Comparison of ENCODE assay signal across 14 cellular contexts in genomic region chr2:128300621-128301020, GRCh38. TPM values are rescaled to one million over a fixed set of nuclear protein-coding genes. Genes with fewer than 3 reads are reported as not detected.
DNase-seq lines count a peak whose midpoint lies in the region; ATAC-seq and TF ChIP-seq lines count a peak whose summit lies in the region.
"Had no signal": no experiment of that assay in that cellular context is flagged by ENCODE, and none has a peak within 500 bp of the region (broad histone marks: within the 10 kb centered on the region; RNA-seq: fewer than 3 reads in every experiment).

No MANE protein-coding gene starts in this region.

- no peaks in the 10 kb centered on the region for H3K36me3 ChIP-seq in left ventricle myocardium inferior
- no peaks in the 10 kb centered on the region for H3K36me3 ChIP-seq in adrenal gland (replicated peaks in 1 of 2)
- no peaks in the 10 kb centered on the region for H3K36me3 ChIP-seq in muscle layer of colon (ENCODE audit: insufficient read depth, low read length)
- no peaks in the 10 kb centered on the region for H3K36me3 ChIP-seq in transverse colon
- no peaks in the 10 kb centered on the region for H3K36me3 ChIP-seq in upper lobe of right lung

- in situ Hi-C loops in transverse colon (cut with MboI; ENCODE audit: low pct_ligation_motif_present in 1 of 4, low pct_unique_long_range_greater_than_20kb in 1 of 4, low sequenced_read_pairs in 3 of 4), result no loop called here

- TF ChIP-seq POLR2A in adrenal gland (IDR thresholded peaks at IDR 0.05), result no peak
- TF ChIP-seq POLR2A in transverse colon (IDR thresholded peaks at IDR 0.05), result no peak

- ATAC-seq in left ventricle myocardium superior (no peak), upper lobe of right lung (no peak)

- H3K27me3 ChIP-seq in left ventricle myocardium inferior (ENCODE audit: low read depth) (no peaks in the 10 kb centered on the region), adrenal gland (no peaks in the 10 kb centered on the region), muscle layer of colon (ENCODE audit: control insufficient read depth in 1 of 2, insufficient read depth in 2 of 2, low read length in 2 of 2) (no peaks in the 10 kb centered on the region), transverse colon (no peaks in the 10 kb centered on the region), upper lobe of right lung (no peaks in the 10 kb centered on the region)

- no peak for TF ChIP-seq EP300 in transverse colon (IDR thresholded peaks at IDR 0.05; ENCODE audit: low read depth)

- TF ChIP-seq CTCF in left ventricle myocardium inferior (IDR thresholded peaks at IDR 0.05; ENCODE audit: borderline replicate concordance), result no peak
- TF ChIP-seq CTCF in adrenal gland (IDR thresholded peaks at IDR 0.05), result no peak
- no peak for TF ChIP-seq CTCF in transverse colon (IDR thresholded peaks at IDR 0.05)
- TF ChIP-seq CTCF in upper lobe of right lung (IDR thresholded peaks at IDR 0.05), result no peak

- H3K4me1 ChIP-seq in left ventricle myocardium inferior (peaks cover 47% of the 10 kb centered on the region), adrenal gland (replicated peaks in 1 of 2) (peaks cover 60 to 63% of the 10 kb centered on the region in 2 donors), muscle layer of colon (ENCODE audit: insufficient read depth, low read length) (peaks cover 57% of the 10 kb centered on the region), transverse colon (peaks cover 26 to 39% (median 31%) of the 10 kb centered on the region in 4 donors), upper lobe of right lung (peaks cover 11% of the 10 kb centered on the region)

- H3K9ac ChIP-seq in muscle layer of colon (ENCODE audit: low read length), result peak overlapping the region; percentile 19
- H3K9ac ChIP-seq: parathyroid adenoma had no signal

- intact Hi-C loops in left ventricle myocardium superior (cut with micrococcal nuclease) (no loop called here), left ventricle myocardium inferior (cut with micrococcal nuclease) (no loop called here), adrenal gland (cut with DNase I) (loop anchor here in 1 of 2 donors (5.0 kb wide), 1 partner anchor 113 kb away; no protein-coding TSS in a partner anchor), transverse colon (cut with DNase I; ENCODE audit: low total_unique reads) (no loop called here), upper lobe of right lung (cut with DNase I) (no loop called here)

- H3K4me3 ChIP-seq in left ventricle myocardium inferior, result no peak overlapping the region
- no peak overlapping the region for H3K4me3 ChIP-seq in adrenal gland
- no peak overlapping the region for H3K4me3 ChIP-seq in muscle layer of colon (ENCODE audit: low read depth in 1 of 2, low read length in 2 of 2)
- H3K4me3 ChIP-seq in transverse colon, result no peak overlapping the region
- no peak overlapping the region for H3K4me3 ChIP-seq in upper lobe of right lung

- DNase-seq in left ventricle myocardium superior (peak; percentile 18), left ventricle myocardium inferior (no peak), adrenal gland (no peak), transverse colon (no peak), upper lobe of right lung (no peak), dermis blood vessel endothelial cell (no peak)
- DNase-seq in stimulated activated CD4-positive, alpha-beta T cell treated with anti-CD3 and anti-CD28 coated beads, Interleukin-2, amount 100 ng/mL, for 24 hours, result no peak
- DNase-seq: activated CD4-positive, alpha-beta T cell treated with anti-CD3 and anti-CD28 coated beads for 1 hour; activated naive CD4-positive, alpha-beta T cell treated with anti-CD3 and anti-CD28 coated beads for 36 hours; Caco-2; KG1; NCI-H526 had no signal

- H3K9me3 ChIP-seq in left ventricle myocardium inferior (replicated peaks) (no peaks in the 10 kb centered on the region), adrenal gland (replicated peaks in 1 of 3) (no peaks in the 10 kb centered on the region), muscle layer of colon (ENCODE audit: low read length) (no peaks in the 10 kb centered on the region), transverse colon (no peaks in the 10 kb centered on the region), upper lobe of right lung (no peaks in the 10 kb centered on the region)
- H3K9me3 ChIP-seq: Caco-2 had no signal

- H3K27ac ChIP-seq in left ventricle myocardium inferior (replicated peaks), result no peak overlapping the region
- H3K27ac ChIP-seq in adrenal gland, result peak overlapping the region in 4 of 5 donors; percentile 61 to 94 (median 86)
- peak overlapping the region; percentile 77 for H3K27ac ChIP-seq in muscle layer of colon (ENCODE audit: low read depth, low read length)
- H3K27ac ChIP-seq in transverse colon, result peak overlapping the region; percentile 58 to 92 (median 72)
- H3K27ac ChIP-seq in upper lobe of right lung, result no peak overlapping the region
- H3K27ac ChIP-seq: parathyroid adenoma had no signal

- WGBS in adrenal gland, 4 donors, result 87 to 89% (median 88%) methylated on average over 9 to 10 of the region's 10 CpGs
- WGBS in transverse colon (ENCODE audit: low coverage in 1 of 2), 2 donors, result 78% methylated on average over 10 of the region's 10 CpGs; no CpG with 5 or more reads in 1 of the 2 donors

RNA-seq across cellular contexts. Expression of gene HS6ST1, which starts 18.0 kb away (rescaled TPM):
- total RNA-seq in left ventricle myocardium superior, result 35.2 TPM
- total RNA-seq in left ventricle myocardium inferior, result 26.7 TPM
- 100 to 1,000 TPM in 6 of 8 donors, 10 to 100 TPM in 2; 74.5 to 262 (median 149) TPM for total RNA-seq in adrenal gland
- 10 to 100 TPM; 20.5 to 40.0 (median 35.1) TPM for polyA plus RNA-seq in adrenal gland
- 10 to 100 TPM; 16.1 to 38.6 (median 26.5) TPM for total RNA-seq in transverse colon
- 33.2 TPM for total RNA-seq in upper lobe of right lung
- total RNA-seq in dermis blood vessel endothelial cell, result 20.2 and 27.1 TPM in 2 replicates

Comparison
In these comparisons a context has a peak if more than half of its experiments do, and no peak if none do; other contexts are left out.
1. H3K27ac ChIP-seq: peak in adrenal gland (4 of 5), muscle layer of colon (single experiment) and transverse colon (4 of 4); none in left ventricle myocardium inferior (single experiment) and upper lobe of right lung (single experiment).